ENCODE assay signal across 18 cellular contexts in the genomic region with DNA sequence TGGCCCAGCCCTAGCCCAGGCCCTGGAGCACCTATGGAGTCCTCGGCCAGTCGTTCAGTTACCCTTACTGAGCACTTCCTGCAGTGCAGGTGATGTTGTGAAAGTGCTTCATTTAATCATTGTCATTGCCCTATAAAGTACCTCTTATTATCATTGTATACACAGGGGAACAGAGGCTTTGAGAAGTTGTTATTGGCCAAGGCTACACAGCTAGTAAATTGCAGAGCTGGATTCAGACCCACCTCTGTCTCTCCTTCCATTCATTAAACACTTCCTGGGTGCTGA. TPM values are rescaled to one million over a fixed set of nuclear protein-coding genes. Genes with fewer than 3 reads are reported as not detected.
DNase-seq lines count a peak whose midpoint lies in the region; ATAC-seq and TF ChIP-seq lines count a peak whose summit lies in the region.
"Had no signal": no experiment of that assay in that cellular context is flagged by ENCODE, and none has a peak within 500 bp of the region (broad histone marks: within the 10 kb centered on the region; RNA-seq: fewer than 3 reads in every experiment).

No MANE protein-coding gene starts in this region.

- H3K9me3 ChIP-seq in HCT116 (ENCODE audit: control insufficient read depth in 1 of 2, insufficient read depth in 1 of 2, low read depth in 1 of 2, low read length in 2 of 2), result no peaks in the 10 kb centered on the region
- no peaks in the 10 kb centered on the region for H3K9me3 ChIP-seq in Panc1 (ENCODE audit: control insufficient read depth, insufficient read depth, low read depth, low read length)
- H3K9me3 ChIP-seq in vagina, result no peaks in the 10 kb centered on the region
- H3K9me3 ChIP-seq: left lung had no signal

- no peak for TF ChIP-seq CTCF in HCT116 (IDR thresholded peaks at IDR 0.05 in 2 of 3, conservative IDR thresholded peaks at IDR 0.05 in 1 of 3; ENCODE audit: borderline replicate concordance in 1 of 3, insufficient read depth in 1 of 3, low read depth in 2 of 3, low read length in 2 of 3)
- no peak for TF ChIP-seq CTCF in Panc1 (IDR thresholded peaks at IDR 0.05)
- no peak for TF ChIP-seq CTCF in vagina (IDR thresholded peaks at IDR 0.05)
- TF ChIP-seq CTCF in GM13977 (IDR thresholded peaks at IDR 0.05; ENCODE audit: extremely low read depth, insufficient read depth, missing control alignments), result no peak

- H3K4me1 ChIP-seq in HCT116 (ENCODE audit: control insufficient read depth in 1 of 2, insufficient read depth in 2 of 2, low read length in 2 of 2), result peaks cover 0 to 20% of the 10 kb centered on the region in 2 experiments; a peak in 1 of 4 replicates
- no peaks in the 10 kb centered on the region for H3K4me1 ChIP-seq in Panc1 (ENCODE audit: control insufficient read depth, insufficient read depth, low read length)
- no peaks in the 10 kb centered on the region for H3K4me1 ChIP-seq in vagina
- H3K4me1 ChIP-seq: left lung had no signal

- POLR2A ChIA-PET in HCT116 (lab: Charles Lee), result interaction anchor here (1.1 to 3.1 kb wide), 3 partner anchors 10 to 21 kb away, joined by 3 to 13 read pairs (median 4); partner anchors contain the start of gene RPL32
- POLR2A ChIA-PET in Panc1 (lab: Charles Lee), result no interaction called here

- no peaks in the 10 kb centered on the region for H3K9me3 Mint-ChIP-seq in naive B cell
- H3K9me3 Mint-ChIP-seq: nephron had no signal

- no peak for TF ChIP-seq RAD21 in HCT116 (IDR thresholded peaks at IDR 0.05; ENCODE audit: low read depth)

- peaks cover 0 to 9% of the 10 kb centered on the region in 2 donors for H3K36me3 Mint-ChIP-seq in naive B cell

- intact Hi-C loops in HCT116 (cut with micrococcal nuclease) (loop anchor here (5.0 kb wide), 1 partner anchor 124 kb away; no protein-coding TSS in a partner anchor), Panc1 (cut with micrococcal nuclease; ENCODE audit: unreplicated experiment) (no loop called here), vagina (cut with DNase I) (no loop called here)

- no peak overlapping the region for H3K4me3 Mint-ChIP-seq in naive B cell
- H3K4me3 Mint-ChIP-seq: nephron had no signal

- TF ChIP-seq POLR2A in HCT116 (IDR thresholded peaks at IDR 0.05; ENCODE audit: borderline replicate concordance, extremely low read depth, insufficient read depth, insufficient read length) (no peak), vagina (IDR thresholded peaks at IDR 0.05) (no peak)

- BruUV-seq in HCT116 (replicated peaks; lab: Mats Ljungman, UMichigan) (no TSS peak), Panc1 (replicated peaks; lab: Mats Ljungman, UMichigan) (no TSS peak)

- no peak overlapping the region for H2AFZ ChIP-seq in HCT116 (ENCODE audit: low read depth, low read length, poor library complexity, severe bottlenecking)
- H2AFZ ChIP-seq: PC-9 had no signal

- RAD21 ChIA-PET in HCT116 (lab: Charles Lee; ENCODE audit: low non-redundant PET in 1 of 2, low total read pairs in 2 of 2, uncharacterized antibody in 2 of 2, unreplicated experiment in 2 of 2), result no interaction called here

- H3K27ac ChIP-seq in HCT116 (ENCODE audit: low read depth, low read length) (no peak overlapping the region), Panc1 (ENCODE audit: low read length) (no peak overlapping the region), vagina (no peak overlapping the region)
- H3K27ac ChIP-seq: coronary artery, left lung, PC-9 had no signal

- peaks cover 33 to 52% of the 10 kb centered on the region in 2 experiments for H3K36me3 ChIP-seq in HCT116 (ENCODE audit: control insufficient read depth in 1 of 2, insufficient read depth in 2 of 2, low read length in 2 of 2)
- peaks cover 21% of the 10 kb centered on the region for H3K36me3 ChIP-seq in Panc1 (ENCODE audit: control insufficient read depth, insufficient read depth, low read length)
- peaks cover 0 to 60% of the 10 kb centered on the region in 2 donors for H3K36me3 ChIP-seq in vagina

- ATAC-seq in HCT116 (peak; percentile 13; the same call in 1 of the 2 replicates), Panc1 (peak; percentile 7), naive B cell (ENCODE audit: low read depth in 2 of 2) (no peak), GM19351 (IDR thresholded peaks at IDR 0.05; ENCODE audit: unreplicated experiment) (no peak)
- ATAC-seq: left lung had no signal

- no peaks in the 10 kb centered on the region for H3K9me2 ChIP-seq in HCT116 (ENCODE audit: insufficient read depth)

- H4K20me1 ChIP-seq in HCT116 (ENCODE audit: insufficient read depth), result peaks cover 39% of the 10 kb centered on the region; the same call in 1 of the 2 replicates

- H3K9ac ChIP-seq in HCT116 (ENCODE audit: low read length), result no peak overlapping the region

- in situ Hi-C loops in Panc1 (cut with HindIII; ENCODE audit: low pct_unique_long_range_greater_than_20kb, low sequenced_read_pairs), result no loop called here
- in situ Hi-C loops in GM13977 (cut with MboI; ENCODE audit: low pct_unique_long_range_greater_than_20kb, low sequenced_read_pairs, unreplicated experiment), result no loop called here

- H3K4me3 ChIP-seq in HCT116 (replicated peaks in 1 of 2; ENCODE audit: low read depth in 1 of 2, low read length in 2 of 2), result no peak overlapping the region
- no peak overlapping the region for H3K4me3 ChIP-seq in Panc1 (ENCODE audit: low read depth in 2 of 2, low read length in 2 of 2)
- H3K4me3 ChIP-seq in vagina, result no peak overlapping the region
- H3K4me3 ChIP-seq: coronary artery, left lung, PC-9 had no signal

- CTCF ChIA-PET in HCT116 (lab: Charles Lee) (interaction anchor here (0.6 to 1.4 kb wide), 2 partner anchors 8 to 21 kb away, joined by 3 read pairs; no protein-coding TSS in a partner anchor), Panc1 (lab: Charles Lee) (interaction anchor here (0.7 kb wide), 1 partner anchor 21 kb away, joined by 4 read pairs; no protein-coding TSS in a partner anchor)

- no peaks in the 10 kb centered on the region for H3K27me3 Mint-ChIP-seq in naive B cell

- DNase-seq in NCI-H2107 treated with DMSO at 0.1 percent for 48 hours (lab: John Stamatoyannopoulos, UW; ENCODE audit: unreplicated experiment) (peak; percentile 40), NCI-H2107 (lab: John Stamatoyannopoulos, UW) (no peak), HCT116 (ENCODE audit: low read depth, low spot score) (no peak), Panc1 (ENCODE audit: low read depth, low spot score) (no peak), naive B cell (no peak), vagina (ENCODE audit: extremely low spot score in 2 of 2) (no peak), GM13977 (ENCODE audit: low spot score) (no peak)
- DNase-seq: activated T-cell treated with anti-CD3 and anti-CD28 coated beads, Interleukin-2, amount 50 U/mL, for 48 hours; aorta; left lung; PC-9; right cardiac atrium; stimulated activated CD4-positive, alpha-beta T cell treated with anti-CD3 and anti-CD28 coated beads, Interleukin-4, amount 100 ng/mL, for 4 hours; stimulated activated naive CD4-positive, alpha-beta T cell; T-helper 1 cell had no signal

- no peak overlapping the region for H3K4me2 ChIP-seq in HCT116 (ENCODE audit: low read length)
- H3K4me2 ChIP-seq: PC-9 had no signal

- no peaks in the 10 kb centered on the region for H3K27me3 ChIP-seq in HCT116 (ENCODE audit: insufficient read depth, low read length)
- no peaks in the 10 kb centered on the region for H3K27me3 ChIP-seq in Panc1 (ENCODE audit: control insufficient read depth, insufficient read depth, low read length)
- no peaks in the 10 kb centered on the region for H3K27me3 ChIP-seq in vagina
- H3K27me3 ChIP-seq: left lung had no signal

- H3K4me1 Mint-ChIP-seq in naive B cell, result peaks cover 2 to 13% (median 3%) of the 10 kb centered on the region in 3 donors

- H3K79me2 ChIP-seq in HCT116 (ENCODE audit: insufficient read depth, low read length), result peaks cover 32% of the 10 kb centered on the region

- H3K27ac Mint-ChIP-seq in naive B cell, result peak overlapping the region in 4 of 6 donors; percentile 6 to 82 (median 54)
- H3K27ac Mint-ChIP-seq: nephron had no signal

TF ChIP-seq in HCT116, 20 proteins besides CTCF, POLR2A, EP300 and RAD21 (continues in another document):
- no peak for TF ChIP-seq TCF7L2 (IDR thresholded peaks at IDR 0.05; ENCODE audit: borderline replicate concordance, extremely low read depth, insufficient read depth, insufficient read length)
- TF ChIP-seq ZNF274 (IDR thresholded peaks at IDR 0.05; ENCODE audit: low read depth, low read length), result no peak
- no peak for TF ChIP-seq YY1 (IDR thresholded peaks at IDR 0.05; ENCODE audit: extremely low read depth, insufficient replicate concordance, low read depth, low read length)
- no peak for TF ChIP-seq ELF1 (IDR thresholded peaks at IDR 0.05; ENCODE audit: borderline replicate concordance, low read depth)
- TF ChIP-seq ZFX (IDR thresholded peaks at IDR 0.05), result no peak
- TF ChIP-seq FOSL1 (IDR thresholded peaks at IDR 0.05; ENCODE audit: low read depth), result no peak
- no peak for TF ChIP-seq SIN3A (IDR thresholded peaks at IDR 0.05; ENCODE audit: low read depth)
- no peak for TF ChIP-seq CBX3 (IDR thresholded peaks at IDR 0.05; ENCODE audit: low read depth)
- TF ChIP-seq EGR1 (IDR thresholded peaks at IDR 0.05; ENCODE audit: low read depth), result no peak
- no peak for TF ChIP-seq EZH2phosphoT487 (IDR thresholded peaks at IDR 0.05; ENCODE audit: borderline replicate concordance)
- no peak for TF ChIP-seq EZH2 (IDR thresholded peaks at IDR 0.05)
- TF ChIP-seq SRF (IDR thresholded peaks at IDR 0.05; ENCODE audit: low read depth), result no peak
- TF ChIP-seq JUND (IDR thresholded peaks at IDR 0.05), result no peak
- TF ChIP-seq POLR2AphosphoS5 (IDR thresholded peaks at IDR 0.05; ENCODE audit: low read depth, low read length), result no peak; the same call in 1 of the 2 replicates

RNA-seq across cellular contexts. Expression of gene RPL32, which starts 9.8 kb away (rescaled TPM):
- total RNA-seq in HCT116 (2021; ENCODE audit: unreplicated experiment), result 1,853 TPM
- polyA plus RNA-seq in HCT116 (2012), result 3,831 and 4,369 TPM in 2 replicates
- total RNA-seq in Panc1 (2021; ENCODE audit: unreplicated experiment), result 794 TPM
- 1,133 TPM for polyA plus RNA-seq in Panc1 (2012; ENCODE audit: insufficient read length)
- polyA plus RNA-seq in naive B cell (ENCODE audit: low read depth in 6 of 6), result 1,000 to 10,000 TPM; 1,322 to 3,271 (median 2,987) TPM
- 2,085 TPM for total RNA-seq in vagina

RNA-seq across cellular contexts. Expression of gene CAND2, which starts 35.0 kb away (rescaled TPM):
- total RNA-seq in HCT116 (2021; ENCODE audit: unreplicated experiment) (not detected), Panc1 (2021; ENCODE audit: unreplicated experiment) (0.13 TPM), vagina (12.5 TPM)
- 0.06 and 0.16 TPM in 2 replicates for polyA plus RNA-seq in HCT116 (2012)
- polyA plus RNA-seq in Panc1 (2012; ENCODE audit: insufficient read length), result 0.30 TPM
- polyA plus RNA-seq in naive B cell (ENCODE audit: low read depth in 6 of 6), result under 1 TPM in 5 of 6 donors, not detected in 1; 0.12 to 0.61 (median 0.49) TPM

Comparison
In these comparisons a context has a peak if more than half of its experiments do, and no peak if none do; other contexts are left out.
1. ATAC-seq: peak in HCT116 (single experiment) and Panc1 (single experiment); none in naive B cell (0 of 2) and GM19351 (single experiment).
2. RNA of gene CAND2, which starts 35.0 kb away (total RNA-seq): 12.5 TPM in vagina (single experiment); 0.13 TPM in Panc1 (single experiment) and not detected in HCT116 (single experiment); every median in the first group is over 10 times any median in the second.